ENCODE assay signal across 1 cellular context in the genomic region with DNA sequence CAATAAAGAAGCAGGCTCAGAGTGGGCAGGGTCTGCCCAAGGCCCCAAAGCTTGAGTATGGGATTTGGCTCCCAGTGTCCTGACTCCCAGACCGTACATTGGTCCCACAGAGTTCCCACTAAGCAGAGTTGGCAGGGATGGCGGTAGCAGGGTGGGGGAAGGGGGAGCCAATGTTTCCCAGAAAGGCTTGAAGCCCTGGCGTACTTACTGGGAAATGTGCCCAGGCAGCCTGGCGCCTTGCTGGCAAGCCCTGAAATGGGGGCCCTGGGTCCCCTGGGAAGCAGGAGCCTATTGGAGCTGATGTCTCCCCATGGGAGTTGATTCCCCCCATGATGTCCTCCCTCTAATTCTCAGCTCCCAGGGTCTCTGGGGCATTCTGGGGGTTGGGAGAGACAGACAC.
TF ChIP-seq lines count a peak whose summit lies in the region.

No MANE protein-coding gene starts in this region.

TF ChIP-seq in WTC11, 78 proteins besides CTCF, POLR2A, EP300 and RAD21 (continued from another document):
- TF ChIP-seq PREB (CRISPR knock-in tag; IDR thresholded peaks at IDR 0.05; ENCODE audit: borderline replicate concordance) (no peak), CREM (CRISPR knock-in tag; IDR thresholded peaks at IDR 0.05) (no peak), ZNF232 (CRISPR knock-in tag; IDR thresholded peaks at IDR 0.05) (no peak), ETV6 (CRISPR knock-in tag; IDR thresholded peaks at IDR 0.05) (no peak), ZNF396 (CRISPR knock-in tag; IDR thresholded peaks at IDR 0.05; ENCODE audit: borderline replicate concordance) (no peak)
- TF ChIP-seq, protein P1, sequence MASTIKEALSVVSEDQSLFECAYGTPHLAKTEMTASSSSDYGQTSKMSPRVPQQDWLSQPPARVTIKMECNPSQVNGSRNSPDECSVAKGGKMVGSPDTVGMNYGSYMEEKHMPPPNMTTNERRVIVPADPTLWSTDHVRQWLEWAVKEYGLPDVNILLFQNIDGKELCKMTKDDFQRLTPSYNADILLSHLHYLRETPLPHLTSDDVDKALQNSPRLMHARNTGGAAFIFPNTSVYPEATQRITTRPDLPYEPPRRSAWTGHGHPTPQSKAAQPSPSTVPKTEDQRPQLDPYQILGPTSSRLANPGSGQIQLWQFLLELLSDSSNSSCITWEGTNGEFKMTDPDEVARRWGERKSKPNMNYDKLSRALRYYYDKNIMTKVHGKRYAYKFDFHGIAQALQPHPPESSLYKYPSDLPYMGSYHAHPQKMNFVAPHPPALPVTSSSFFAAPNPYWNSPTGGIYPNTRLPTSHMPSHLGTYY (CRISPR knock-in tag; IDR thresholded peaks at IDR 0.05), result no peak
- TF ChIP-seq, protein P2, sequence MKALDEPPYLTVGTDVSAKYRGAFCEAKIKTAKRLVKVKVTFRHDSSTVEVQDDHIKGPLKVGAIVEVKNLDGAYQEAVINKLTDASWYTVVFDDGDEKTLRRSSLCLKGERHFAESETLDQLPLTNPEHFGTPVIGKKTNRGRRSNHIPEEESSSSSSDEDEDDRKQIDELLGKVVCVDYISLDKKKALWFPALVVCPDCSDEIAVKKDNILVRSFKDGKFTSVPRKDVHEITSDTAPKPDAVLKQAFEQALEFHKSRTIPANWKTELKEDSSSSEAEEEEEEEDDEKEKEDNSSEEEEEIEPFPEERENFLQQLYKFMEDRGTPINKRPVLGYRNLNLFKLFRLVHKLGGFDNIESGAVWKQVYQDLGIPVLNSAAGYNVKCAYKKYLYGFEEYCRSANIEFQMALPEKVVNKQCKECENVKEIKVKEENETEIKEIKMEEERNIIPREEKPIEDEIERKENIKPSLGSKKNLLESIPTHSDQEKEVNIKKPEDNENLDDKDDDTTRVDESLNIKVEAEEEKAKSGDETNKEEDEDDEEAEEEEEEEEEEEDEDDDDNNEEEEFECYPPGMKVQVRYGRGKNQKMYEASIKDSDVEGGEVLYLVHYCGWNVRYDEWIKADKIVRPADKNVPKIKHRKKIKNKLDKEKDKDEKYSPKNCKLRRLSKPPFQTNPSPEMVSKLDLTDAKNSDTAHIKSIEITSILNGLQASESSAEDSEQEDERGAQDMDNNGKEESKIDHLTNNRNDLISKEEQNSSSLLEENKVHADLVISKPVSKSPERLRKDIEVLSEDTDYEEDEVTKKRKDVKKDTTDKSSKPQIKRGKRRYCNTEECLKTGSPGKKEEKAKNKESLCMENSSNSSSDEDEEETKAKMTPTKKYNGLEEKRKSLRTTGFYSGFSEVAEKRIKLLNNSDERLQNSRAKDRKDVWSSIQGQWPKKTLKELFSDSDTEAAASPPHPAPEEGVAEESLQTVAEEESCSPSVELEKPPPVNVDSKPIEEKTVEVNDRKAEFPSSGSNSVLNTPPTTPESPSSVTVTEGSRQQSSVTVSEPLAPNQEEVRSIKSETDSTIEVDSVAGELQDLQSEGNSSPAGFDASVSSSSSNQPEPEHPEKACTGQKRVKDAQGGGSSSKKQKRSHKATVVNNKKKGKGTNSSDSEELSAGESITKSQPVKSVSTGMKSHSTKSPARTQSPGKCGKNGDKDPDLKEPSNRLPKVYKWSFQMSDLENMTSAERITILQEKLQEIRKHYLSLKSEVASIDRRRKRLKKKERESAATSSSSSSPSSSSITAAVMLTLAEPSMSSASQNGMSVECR (CRISPR knock-in tag; IDR thresholded peaks at IDR 0.05; ENCODE audit: borderline replicate concordance), result no peak
TF ChIP-seq in WTC11: peak in this region for 0.
